1 cellular context compared by ENCODE assay signal in the genomic region with DNA sequence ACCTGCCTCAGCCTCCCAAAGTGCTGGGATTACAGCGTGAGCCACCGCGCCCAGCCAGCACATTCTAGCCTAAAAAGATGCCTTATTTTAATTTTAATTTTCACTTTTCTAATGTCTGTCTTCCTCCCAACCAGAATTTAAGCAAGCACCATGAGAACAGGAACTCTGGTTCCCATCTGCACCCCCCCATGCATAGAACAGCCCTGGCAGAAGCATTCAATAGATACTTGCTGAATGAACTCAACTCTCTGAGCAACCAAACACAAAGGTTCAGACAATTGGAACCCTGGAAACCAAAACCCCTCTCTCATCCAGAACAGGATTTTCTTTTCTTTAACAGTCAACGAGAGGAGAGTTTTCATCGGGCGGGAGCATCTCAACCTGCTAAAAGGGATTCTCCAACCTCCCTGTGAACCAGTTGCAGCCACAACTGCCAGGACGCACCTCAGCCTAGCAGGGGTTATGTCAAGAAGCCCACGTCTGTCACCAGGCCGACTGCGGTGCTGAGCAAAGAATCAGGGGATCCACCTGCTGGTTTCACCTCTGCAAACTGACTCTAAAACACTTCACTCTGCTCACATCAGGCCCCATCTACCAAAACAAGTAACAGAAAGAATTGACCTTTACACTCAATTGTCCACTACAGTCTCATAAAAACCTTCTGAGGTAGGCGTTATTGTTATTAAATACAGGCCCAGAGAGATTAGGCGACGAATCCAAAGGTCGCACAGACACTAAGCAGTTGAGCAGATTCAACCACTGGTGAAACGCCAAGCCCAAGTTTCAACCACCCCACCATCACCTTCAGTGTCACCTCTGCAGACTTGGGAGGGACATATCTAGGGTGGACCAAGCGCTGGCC.
TF ChIP-seq lines count a peak whose summit lies in the region.

No MANE protein-coding gene starts in this region.

TF ChIP-seq in GM23338, 12 proteins besides CTCF, POLR2A, EP300 and RAD21 (continued from another document):
- TF ChIP-seq, protein P1, sequence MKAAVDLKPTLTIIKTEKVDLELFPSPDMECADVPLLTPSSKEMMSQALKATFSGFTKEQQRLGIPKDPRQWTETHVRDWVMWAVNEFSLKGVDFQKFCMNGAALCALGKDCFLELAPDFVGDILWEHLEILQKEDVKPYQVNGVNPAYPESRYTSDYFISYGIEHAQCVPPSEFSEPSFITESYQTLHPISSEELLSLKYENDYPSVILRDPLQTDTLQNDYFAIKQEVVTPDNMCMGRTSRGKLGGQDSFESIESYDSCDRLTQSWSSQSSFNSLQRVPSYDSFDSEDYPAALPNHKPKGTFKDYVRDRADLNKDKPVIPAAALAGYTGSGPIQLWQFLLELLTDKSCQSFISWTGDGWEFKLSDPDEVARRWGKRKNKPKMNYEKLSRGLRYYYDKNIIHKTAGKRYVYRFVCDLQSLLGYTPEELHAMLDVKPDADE (IDR thresholded peaks at IDR 0.05): no peak
- TF ChIP-seq, protein P2, sequence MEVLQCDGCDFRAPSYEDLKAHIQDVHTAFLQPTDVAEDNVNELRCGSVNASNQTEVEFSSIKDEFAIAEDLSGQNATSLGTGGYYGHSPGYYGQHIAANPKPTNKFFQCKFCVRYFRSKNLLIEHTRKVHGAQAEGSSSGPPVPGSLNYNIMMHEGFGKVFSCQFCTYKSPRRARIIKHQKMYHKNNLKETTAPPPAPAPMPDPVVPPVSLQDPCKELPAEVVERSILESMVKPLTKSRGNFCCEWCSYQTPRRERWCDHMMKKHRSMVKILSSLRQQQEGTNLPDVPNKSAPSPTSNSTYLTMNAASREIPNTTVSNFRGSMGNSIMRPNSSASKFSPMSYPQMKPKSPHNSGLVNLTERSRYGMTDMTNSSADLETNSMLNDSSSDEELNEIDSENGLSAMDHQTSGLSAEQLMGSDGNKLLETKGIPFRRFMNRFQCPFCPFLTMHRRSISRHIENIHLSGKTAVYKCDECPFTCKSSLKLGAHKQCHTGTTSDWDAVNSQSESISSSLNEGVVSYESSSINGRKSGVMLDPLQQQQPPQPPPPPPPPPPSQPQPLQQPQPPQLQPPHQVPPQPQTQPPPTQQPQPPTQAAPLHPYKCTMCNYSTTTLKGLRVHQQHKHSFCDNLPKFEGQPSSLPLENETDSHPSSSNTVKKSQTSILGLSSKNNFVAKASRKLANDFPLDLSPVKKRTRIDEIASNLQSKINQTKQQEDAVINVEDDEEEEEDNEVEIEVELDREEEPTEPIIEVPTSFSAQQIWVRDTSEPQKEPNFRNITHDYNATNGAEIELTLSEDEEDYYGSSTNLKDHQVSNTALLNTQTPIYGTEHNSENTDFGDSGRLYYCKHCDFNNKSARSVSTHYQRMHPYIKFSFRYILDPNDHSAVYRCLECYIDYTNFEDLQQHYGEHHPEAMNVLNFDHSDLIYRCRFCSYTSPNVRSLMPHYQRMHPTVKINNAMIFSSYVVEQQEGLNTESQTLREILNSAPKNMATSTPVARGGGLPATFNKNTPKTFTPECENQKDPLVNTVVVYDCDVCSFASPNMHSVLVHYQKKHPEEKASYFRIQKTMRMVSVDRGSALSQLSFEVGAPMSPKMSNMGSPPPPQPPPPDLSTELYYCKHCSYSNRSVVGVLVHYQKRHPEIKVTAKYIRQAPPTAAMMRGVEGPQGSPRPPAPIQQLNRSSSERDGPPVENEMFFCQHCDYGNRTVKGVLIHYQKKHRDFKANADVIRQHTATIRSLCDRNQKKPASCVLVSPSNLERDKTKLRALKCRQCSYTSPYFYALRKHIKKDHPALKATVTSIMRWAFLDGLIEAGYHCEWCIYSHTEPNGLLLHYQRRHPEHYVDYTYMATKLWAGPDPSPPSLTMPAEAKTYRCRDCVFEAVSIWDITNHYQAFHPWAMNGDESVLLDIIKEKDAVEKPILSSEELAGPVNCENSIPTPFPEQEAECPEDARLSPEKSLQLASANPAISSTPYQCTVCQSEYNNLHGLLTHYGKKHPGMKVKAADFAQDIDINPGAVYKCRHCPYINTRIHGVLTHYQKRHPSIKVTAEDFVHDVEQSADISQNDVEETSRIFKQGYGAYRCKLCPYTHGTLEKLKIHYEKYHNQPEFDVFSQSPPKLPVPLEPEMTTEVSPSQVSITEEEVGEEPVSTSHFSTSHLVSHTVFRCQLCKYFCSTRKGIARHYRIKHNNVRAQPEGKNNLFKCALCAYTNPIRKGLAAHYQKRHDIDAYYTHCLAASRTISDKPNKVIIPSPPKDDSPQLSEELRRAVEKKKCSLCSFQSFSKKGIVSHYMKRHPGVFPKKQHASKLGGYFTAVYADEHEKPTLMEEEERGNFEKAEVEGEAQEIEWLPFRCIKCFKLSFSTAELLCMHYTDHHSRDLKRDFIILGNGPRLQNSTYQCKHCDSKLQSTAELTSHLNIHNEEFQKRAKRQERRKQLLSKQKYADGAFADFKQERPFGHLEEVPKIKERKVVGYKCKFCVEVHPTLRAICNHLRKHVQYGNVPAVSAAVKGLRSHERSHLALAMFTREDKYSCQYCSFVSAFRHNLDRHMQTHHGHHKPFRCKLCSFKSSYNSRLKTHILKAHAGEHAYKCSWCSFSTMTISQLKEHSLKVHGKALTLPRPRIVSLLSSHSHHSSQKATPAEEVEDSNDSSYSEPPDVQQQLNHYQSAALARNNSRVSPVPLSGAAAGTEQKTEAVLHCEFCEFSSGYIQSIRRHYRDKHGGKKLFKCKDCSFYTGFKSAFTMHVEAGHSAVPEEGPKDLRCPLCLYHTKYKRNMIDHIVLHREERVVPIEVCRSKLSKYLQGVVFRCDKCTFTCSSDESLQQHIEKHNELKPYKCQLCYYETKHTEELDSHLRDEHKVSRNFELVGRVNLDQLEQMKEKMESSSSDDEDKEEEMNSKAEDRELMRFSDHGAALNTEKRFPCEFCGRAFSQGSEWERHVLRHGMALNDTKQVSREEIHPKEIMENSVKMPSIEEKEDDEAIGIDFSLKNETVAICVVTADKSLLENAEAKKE (CRISPR knock-in tag; IDR thresholded peaks at IDR 0.05): no peak
- TF ChIP-seq ZNF331 (CRISPR knock-in tag; IDR thresholded peaks at IDR 0.05; ENCODE audit: low read depth): no peak
TF ChIP-seq in GM23338: peak in this region for 0.
